In genomic region chr5:179242676-179243075, GRCh38 we compare ENCODE assay signal across 20 cellular contexts.
DNase-seq lines count a peak whose midpoint lies in the region; ATAC-seq and TF ChIP-seq lines count a peak whose summit lies in the region.
"Had no signal": no experiment of that assay in that cellular context is flagged by ENCODE, and none has a peak within 500 bp of the region (broad histone marks: within the 10 kb centered on the region; RNA-seq: fewer than 3 reads in every experiment).

No MANE protein-coding gene starts in this region.

- TF ChIP-seq CTCF in right atrium auricular region (IDR thresholded peaks at IDR 0.05) (no peak), coronary artery (IDR thresholded peaks at IDR 0.05) (no peak), neural crest cell (conservative IDR thresholded peaks at IDR 0.05) (no peak), uterus (IDR thresholded peaks at IDR 0.05) (no peak), HFFc6 (IDR thresholded peaks at IDR 0.05) (no peak)

- TF ChIP-seq POLR2A in uterus (IDR thresholded peaks at IDR 0.05): no peak

- intact Hi-C loops in cardiac septum (cut with DNase I): no loop called here
- intact Hi-C loops in uterus (cut with DNase I; ENCODE audit: low total_unique reads): no loop called here

- H3K27ac ChIP-seq in right atrium auricular region (peak overlapping the region in 1 of 2 donors; percentile 26), coronary artery (no peak overlapping the region), uterus (peak overlapping the region; percentile 13 to 35)
- H3K27ac ChIP-seq: cardiac muscle cell, psoas muscle had no signal

- DNase-seq in cardiac septum (ENCODE audit: low spot score) (peak; percentile 47), right atrium auricular region (ENCODE audit: low spot score) (no peak), coronary artery (ENCODE audit: low spot score) (peak; percentile 52), neural crest cell (ENCODE audit: low read depth, low spot score) (no peak), uterus (peak in 1 of 2 donors; percentile 5), HFFc6 (no peak)
- DNase-seq: activated CD4-positive, alpha-beta T cell treated with anti-CD3 and anti-CD28 coated beads for 4 hours; amniotic stem cell; CD4-positive, alpha-beta T cell; GF-D8; KBM-7; NCI-H1694 treated with DMSO at 0.1 percent for 48 hours; OCI-M1; psoas muscle; SHP77; stimulated activated CD8-positive, alpha-beta memory T cell treated with anti-CD3 and anti-CD28 coated beads, Interleukin-4, amount 100 ng/mL, for 48 hours had no signal

- ATAC-seq in GM18517 (IDR thresholded peaks at IDR 0.05; ENCODE audit: unreplicated experiment) (no peak), HG02970 (IDR thresholded peaks at IDR 0.05; ENCODE audit: low FRiP score, unreplicated experiment) (no peak)

- H3K4me3 ChIP-seq in right atrium auricular region: no peak overlapping the region
- no peak overlapping the region for H3K4me3 ChIP-seq in coronary artery
- H3K4me3 ChIP-seq in uterus: no peak overlapping the region
- H3K4me3 ChIP-seq: cardiac muscle cell, psoas muscle had no signal

- H3K27ac Mint-ChIP-seq in neural crest cell (ENCODE audit: unreplicated experiment) (peak overlapping the region; percentile 59), HFFc6 (no peak overlapping the region)
- H3K27ac Mint-ChIP-seq: activated T-helper 2 cell treated with anti-CD3 and anti-CD28 coated beads, Interferon-gamma antibody, Interleukin-2, Interleukin-4, amounts not matched to agents 10 μg/mL and 5 μg/mL and 100 μg/mL, durations not matched to agents 14 hours and 24 hours and 36 hours; CD4-positive, alpha-beta T cell had no signal

- H3K4me1 ChIP-seq in right atrium auricular region: peaks cover 0 to 12% of the 10 kb centered on the region in 2 donors
- H3K4me1 ChIP-seq in uterus: no peaks in the 10 kb centered on the region
- H3K4me1 ChIP-seq: psoas muscle had no signal

- H3K4me1 Mint-ChIP-seq in neural crest cell: peaks cover 22% of the 10 kb centered on the region
- H3K4me1 Mint-ChIP-seq in HFFc6 (ENCODE audit: low read depth): peaks cover 30% of the 10 kb centered on the region

- H3K36me3 Mint-ChIP-seq in neural crest cell (ENCODE audit: low read depth): peaks cover 6% of the 10 kb centered on the region
- H3K36me3 Mint-ChIP-seq in HFFc6 (ENCODE audit: low read depth): peaks cover 31% of the 10 kb centered on the region

- H3K9me3 ChIP-seq in right atrium auricular region (peaks cover 0 to 19% of the 10 kb centered on the region in 2 donors), uterus (no peaks in the 10 kb centered on the region)
- H3K9me3 ChIP-seq: psoas muscle had no signal

- H3K36me3 ChIP-seq in right atrium auricular region (no peaks in the 10 kb centered on the region), uterus (no peaks in the 10 kb centered on the region)
- H3K36me3 ChIP-seq: cardiac muscle cell had no signal

- H3K4me3 Mint-ChIP-seq in neural crest cell: no peak overlapping the region
- H3K4me3 Mint-ChIP-seq in HFFc6: no peak overlapping the region
- H3K4me3 Mint-ChIP-seq: CD4-positive, alpha-beta T cell had no signal

- H3K27me3 ChIP-seq in right atrium auricular region: no peaks in the 10 kb centered on the region
- no peaks in the 10 kb centered on the region for H3K27me3 ChIP-seq in uterus
- H3K27me3 ChIP-seq: cardiac muscle cell had no signal

- H3K27me3 Mint-ChIP-seq in neural crest cell (ENCODE audit: low read depth): no peaks in the 10 kb centered on the region
- H3K27me3 Mint-ChIP-seq in HFFc6 (ENCODE audit: insufficient read depth): no peaks in the 10 kb centered on the region; the same call in 1 of the 2 replicates

- peaks cover 10% of the 10 kb centered on the region for H3K9me3 Mint-ChIP-seq in neural crest cell
- no peaks in the 10 kb centered on the region; the same call in 1 of the 2 replicates for H3K9me3 Mint-ChIP-seq in HFFc6

Comparison
In these comparisons a context has a peak if more than half of its experiments do, and no peak if none do; other contexts are left out.
1. DNase-seq: peak in cardiac septum (single experiment) and coronary artery (single experiment); none in right atrium auricular region (single experiment), neural crest cell (single experiment) and HFFc6 (single experiment).
2. H3K27ac ChIP-seq: peak in uterus (2 of 2); none in coronary artery (0 of 2).